In the genomic region with DNA sequence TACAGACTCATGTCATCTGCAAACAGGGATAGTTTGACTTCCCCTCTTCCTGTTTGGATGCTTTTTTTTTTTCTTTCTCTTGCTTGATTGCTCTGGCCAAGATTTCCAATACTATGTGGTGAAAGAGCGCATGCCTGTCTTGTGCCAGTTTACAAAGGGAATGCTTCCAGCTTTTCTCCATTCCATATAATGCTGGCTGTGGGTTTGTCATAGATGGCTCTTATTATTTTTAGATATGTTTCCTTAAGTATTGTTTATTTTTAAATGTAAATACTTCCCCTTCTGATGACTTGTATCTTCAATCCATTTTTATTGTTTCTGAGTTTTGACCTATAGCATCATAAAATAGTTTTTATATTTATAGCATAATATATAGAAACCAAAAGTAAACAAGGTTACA, we compare ENCODE assay signal across 21 cellular contexts. TPM values are rescaled to one million over a fixed set of nuclear protein-coding genes. Genes with fewer than 3 reads are reported as not detected.
"Had no signal": no experiment of that assay in that cellular context is flagged by ENCODE, and none has a peak within 500 bp of the region (broad histone marks: within the 10 kb centered on the region; RNA-seq: fewer than 3 reads in every experiment).

No MANE protein-coding gene starts in this region.

- H3K9me3 ChIP-seq: SJSA1 had no signal

- H3K27ac ChIP-seq: HL-60, SJSA1, SK-N-MC had no signal

- DNase-seq: KBM-7, MM.1S, NCI-H1092 treated with DMSO at 0.1 percent for 48 hours, NCI-H1436, NCI-H187, NCI-H2029, NCI-H2081 treated with DMSO at 0.1 percent for 48 hours, NCI-H2171, NCI-H226, NCI-H446, NCI-H510A, NCI-H524 treated with DMSO at 0.1 percent for 48 hours, NCI-H69, NCI-H774, SHP77 treated with DMSO at 0.1 percent for 48 hours had no signal

- H3K4me1 ChIP-seq: SJSA1 had no signal

- H3K4me3 ChIP-seq: SJSA1, SK-N-MC had no signal

- ATAC-seq: Panc1, Right ventricle myocardium inferior had no signal

- H3K36me3 ChIP-seq: SJSA1 had no signal

RNA-seq across cellular contexts. Expression of a gene that starts 17.9 kb away (rescaled TPM):
- total RNA-seq: LHCN-M2, Right ventricle myocardium inferior, SJSA1 had no signal
